2 cellular contexts compared by ENCODE assay signal in the genomic region with DNA sequence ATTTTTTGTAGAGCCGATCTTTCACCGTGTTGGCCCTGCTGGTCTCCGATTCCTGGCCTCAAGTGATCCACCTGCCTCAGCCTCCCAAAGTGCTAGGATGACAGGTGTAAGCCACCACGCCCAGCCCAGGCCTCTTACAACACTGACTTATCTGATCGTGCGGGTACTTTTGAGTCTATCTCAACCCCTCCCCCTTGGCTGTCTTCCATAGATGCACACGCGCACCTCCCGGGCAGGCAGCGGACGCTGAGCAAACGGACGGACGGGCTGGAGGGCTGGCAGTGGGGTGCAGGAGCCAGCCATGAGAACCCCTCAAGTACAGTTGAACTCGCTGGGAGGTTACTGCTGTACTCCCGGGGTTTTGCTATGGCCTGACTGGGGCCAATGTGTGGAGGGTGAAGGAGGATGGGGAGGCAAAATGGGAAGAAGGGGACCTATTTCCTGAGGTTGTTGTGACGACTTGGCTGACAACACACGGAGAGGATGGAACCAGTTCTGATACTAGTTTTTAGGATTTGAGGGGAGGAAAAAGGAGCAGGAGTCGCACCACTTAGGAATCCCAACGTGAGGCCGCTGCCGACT.
TF ChIP-seq lines count a peak whose summit lies in the region.

No MANE protein-coding gene starts in this region.

TF ChIP-seq in GM23338, 12 proteins besides CTCF, POLR2A, EP300 and RAD21 (continued from another document):
- TF ChIP-seq, protein P1, sequence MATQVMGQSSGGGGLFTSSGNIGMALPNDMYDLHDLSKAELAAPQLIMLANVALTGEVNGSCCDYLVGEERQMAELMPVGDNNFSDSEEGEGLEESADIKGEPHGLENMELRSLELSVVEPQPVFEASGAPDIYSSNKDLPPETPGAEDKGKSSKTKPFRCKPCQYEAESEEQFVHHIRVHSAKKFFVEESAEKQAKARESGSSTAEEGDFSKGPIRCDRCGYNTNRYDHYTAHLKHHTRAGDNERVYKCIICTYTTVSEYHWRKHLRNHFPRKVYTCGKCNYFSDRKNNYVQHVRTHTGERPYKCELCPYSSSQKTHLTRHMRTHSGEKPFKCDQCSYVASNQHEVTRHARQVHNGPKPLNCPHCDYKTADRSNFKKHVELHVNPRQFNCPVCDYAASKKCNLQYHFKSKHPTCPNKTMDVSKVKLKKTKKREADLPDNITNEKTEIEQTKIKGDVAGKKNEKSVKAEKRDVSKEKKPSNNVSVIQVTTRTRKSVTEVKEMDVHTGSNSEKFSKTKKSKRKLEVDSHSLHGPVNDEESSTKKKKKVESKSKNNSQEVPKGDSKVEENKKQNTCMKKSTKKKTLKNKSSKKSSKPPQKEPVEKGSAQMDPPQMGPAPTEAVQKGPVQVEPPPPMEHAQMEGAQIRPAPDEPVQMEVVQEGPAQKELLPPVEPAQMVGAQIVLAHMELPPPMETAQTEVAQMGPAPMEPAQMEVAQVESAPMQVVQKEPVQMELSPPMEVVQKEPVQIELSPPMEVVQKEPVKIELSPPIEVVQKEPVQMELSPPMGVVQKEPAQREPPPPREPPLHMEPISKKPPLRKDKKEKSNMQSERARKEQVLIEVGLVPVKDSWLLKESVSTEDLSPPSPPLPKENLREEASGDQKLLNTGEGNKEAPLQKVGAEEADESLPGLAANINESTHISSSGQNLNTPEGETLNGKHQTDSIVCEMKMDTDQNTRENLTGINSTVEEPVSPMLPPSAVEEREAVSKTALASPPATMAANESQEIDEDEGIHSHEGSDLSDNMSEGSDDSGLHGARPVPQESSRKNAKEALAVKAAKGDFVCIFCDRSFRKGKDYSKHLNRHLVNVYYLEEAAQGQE (IDR thresholded peaks at IDR 0.05; ENCODE audit: unreplicated experiment), result no peak
- TF ChIP-seq POLR2AphosphoS5 (IDR thresholded peaks at IDR 0.05; ENCODE audit: low read depth), result no peak; the same call in 1 of the 2 replicates

TF ChIP-seq in HepG2, 621 proteins besides CTCF, POLR2A, EP300 and RAD21 (continued from another document and continues in another):
- TF ChIP-seq, protein P2, sequence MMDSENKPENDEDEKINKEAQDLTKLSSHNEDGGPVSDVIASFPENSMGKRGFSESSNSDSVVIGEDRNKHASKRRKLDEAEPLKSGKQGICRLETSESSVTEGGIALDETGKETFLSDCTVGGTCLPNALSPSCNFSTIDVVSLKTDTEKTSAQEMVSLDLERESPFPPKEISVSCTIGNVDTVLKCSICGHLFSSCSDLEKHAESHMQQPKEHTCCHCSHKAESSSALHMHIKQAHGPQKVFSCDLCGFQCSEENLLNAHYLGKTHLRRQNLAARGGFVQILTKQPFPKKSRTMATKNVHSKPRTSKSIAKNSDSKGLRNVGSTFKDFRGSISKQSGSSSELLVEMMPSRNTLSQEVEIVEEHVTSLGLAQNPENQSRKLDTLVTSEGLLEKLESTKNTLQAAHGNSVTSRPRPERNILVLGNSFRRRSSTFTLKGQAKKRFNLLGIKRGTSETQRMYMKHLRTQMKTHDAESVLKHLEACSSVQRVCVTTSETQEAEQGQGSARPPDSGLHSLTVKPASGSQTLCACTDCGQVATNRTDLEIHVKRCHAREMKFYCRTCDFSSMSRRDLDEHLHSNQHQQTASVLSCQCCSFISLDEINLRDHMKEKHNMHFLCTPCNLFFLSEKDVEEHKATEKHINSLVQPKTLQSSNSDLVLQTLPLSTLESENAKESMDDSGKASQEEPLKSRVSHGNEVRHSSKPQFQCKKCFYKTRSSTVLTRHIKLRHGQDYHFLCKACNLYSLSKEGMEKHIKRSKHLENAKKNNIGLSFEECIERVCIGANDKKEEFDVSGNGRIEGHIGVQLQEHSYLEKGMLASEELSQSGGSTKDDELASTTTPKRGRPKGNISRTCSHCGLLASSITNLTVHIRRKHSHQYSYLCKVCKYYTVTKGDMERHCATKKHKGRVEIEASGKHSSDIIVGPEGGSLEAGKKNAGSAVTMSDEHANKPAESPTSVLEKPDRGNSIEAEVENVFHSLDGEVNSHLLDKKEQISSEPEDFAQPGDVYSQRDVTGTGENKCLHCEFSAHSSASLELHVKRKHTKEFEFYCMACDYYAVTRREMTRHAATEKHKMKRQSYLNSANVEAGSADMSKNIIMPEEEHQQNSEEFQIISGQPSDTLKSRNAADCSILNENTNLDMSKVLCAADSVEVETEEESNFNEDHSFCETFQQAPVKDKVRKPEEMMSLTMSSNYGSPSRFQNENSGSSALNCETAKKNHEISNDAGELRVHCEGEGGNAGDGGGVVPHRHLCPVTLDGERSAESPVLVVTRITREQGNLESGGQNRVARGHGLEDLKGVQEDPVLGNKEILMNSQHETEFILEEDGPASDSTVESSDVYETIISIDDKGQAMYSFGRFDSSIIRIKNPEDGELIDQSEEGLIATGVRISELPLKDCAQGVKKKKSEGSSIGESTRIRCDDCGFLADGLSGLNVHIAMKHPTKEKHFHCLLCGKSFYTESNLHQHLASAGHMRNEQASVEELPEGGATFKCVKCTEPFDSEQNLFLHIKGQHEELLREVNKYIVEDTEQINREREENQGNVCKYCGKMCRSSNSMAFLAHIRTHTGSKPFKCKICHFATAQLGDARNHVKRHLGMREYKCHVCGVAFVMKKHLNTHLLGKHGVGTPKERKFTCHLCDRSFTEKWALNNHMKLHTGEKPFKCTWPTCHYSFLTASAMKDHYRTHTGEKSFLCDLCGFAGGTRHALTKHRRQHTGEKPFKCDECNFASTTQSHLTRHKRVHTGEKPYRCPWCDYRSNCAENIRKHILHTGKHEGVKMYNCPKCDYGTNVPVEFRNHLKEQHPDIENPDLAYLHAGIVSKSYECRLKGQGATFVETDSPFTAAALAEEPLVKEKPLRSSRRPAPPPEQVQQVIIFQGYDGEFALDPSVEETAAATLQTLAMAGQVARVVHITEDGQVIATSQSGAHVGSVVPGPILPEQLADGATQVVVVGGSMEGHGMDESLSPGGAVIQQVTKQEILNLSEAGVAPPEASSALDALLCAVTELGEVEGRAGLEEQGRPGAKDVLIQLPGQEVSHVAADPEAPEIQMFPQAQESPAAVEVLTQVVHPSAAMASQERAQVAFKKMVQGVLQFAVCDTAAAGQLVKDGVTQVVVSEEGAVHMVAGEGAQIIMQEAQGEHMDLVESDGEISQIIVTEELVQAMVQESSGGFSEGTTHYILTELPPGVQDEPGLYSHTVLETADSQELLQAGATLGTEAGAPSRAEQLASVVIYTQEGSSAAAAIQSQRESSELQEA (CRISPR knock-in tag; IDR thresholded peaks at IDR 0.05; ENCODE audit: not compliant biosample characterization), result peak; percentile 49
- TF ChIP-seq MTF1 (CRISPR knock-in tag; IDR thresholded peaks at IDR 0.05), result no peak
- TF ChIP-seq ETS1 (CRISPR knock-in tag; IDR thresholded peaks at IDR 0.05), result peak; percentile 12; the same call in 1 of the 2 replicates
- TF ChIP-seq HINFP (CRISPR knock-in tag; IDR thresholded peaks at IDR 0.05; ENCODE audit: low read depth), result peak; percentile 45; the same call in 1 of the 2 replicates
- TF ChIP-seq ZNF577 (CRISPR knock-in tag; IDR thresholded peaks at IDR 0.05; ENCODE audit: borderline replicate concordance, low read depth), result no peak
- TF ChIP-seq ZNF580 (CRISPR knock-in tag; IDR thresholded peaks at IDR 0.05; ENCODE audit: borderline replicate concordance, low read depth), result peak; percentile 44; the same call in 1 of the 2 replicates
- TF ChIP-seq, protein P3, sequence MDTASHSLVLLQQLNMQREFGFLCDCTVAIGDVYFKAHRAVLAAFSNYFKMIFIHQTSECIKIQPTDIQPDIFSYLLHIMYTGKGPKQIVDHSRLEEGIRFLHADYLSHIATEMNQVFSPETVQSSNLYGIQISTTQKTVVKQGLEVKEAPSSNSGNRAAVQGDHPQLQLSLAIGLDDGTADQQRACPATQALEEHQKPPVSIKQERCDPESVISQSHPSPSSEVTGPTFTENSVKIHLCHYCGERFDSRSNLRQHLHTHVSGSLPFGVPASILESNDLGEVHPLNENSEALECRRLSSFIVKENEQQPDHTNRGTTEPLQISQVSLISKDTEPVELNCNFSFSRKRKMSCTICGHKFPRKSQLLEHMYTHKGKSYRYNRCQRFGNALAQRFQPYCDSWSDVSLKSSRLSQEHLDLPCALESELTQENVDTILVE (CRISPR knock-in tag; IDR thresholded peaks at IDR 0.05), result no peak
- no peak for TF ChIP-seq ZNF224 (CRISPR knock-in tag; IDR thresholded peaks at IDR 0.05)
- TF ChIP-seq IKZF4 (CRISPR knock-in tag; IDR thresholded peaks at IDR 0.05; ENCODE audit: borderline replicate concordance, low read depth, not compliant biosample characterization), result no peak
- no peak for TF ChIP-seq NONO (IDR thresholded peaks at IDR 0.05)
- no peak for TF ChIP-seq NONO (CRISPR knock-in tag; conservative IDR thresholded peaks at IDR 0.05)
- TF ChIP-seq HIVEP1 (CRISPR knock-in tag; IDR thresholded peaks at IDR 0.05), result peak; percentile 64; the same call in 1 of the 2 replicates
- peak; percentile 33; the same call in 1 of the 2 replicates for TF ChIP-seq ZMYM3 (CRISPR knock-in tag; IDR thresholded peaks at IDR 0.05)
- TF ChIP-seq GPN1 (CRISPR knock-in tag; IDR thresholded peaks at IDR 0.05; ENCODE audit: borderline replicate concordance), result no peak
- TF ChIP-seq KLF12 (CRISPR knock-in tag; IDR thresholded peaks at IDR 0.05; ENCODE audit: borderline replicate concordance), result no peak
- no peak for TF ChIP-seq ATF7-NPFF (CRISPR knock-in tag; IDR thresholded peaks at IDR 0.05; ENCODE audit: low read depth)
- no peak for TF ChIP-seq PCBP1 (IDR thresholded peaks at IDR 0.05; ENCODE audit: borderline replicate concordance, low read depth, low read length)
- TF ChIP-seq SNAPC2 (CRISPR knock-in tag; IDR thresholded peaks at IDR 0.05), result no peak
- no peak for TF ChIP-seq ELF1 (CRISPR knock-in tag; IDR thresholded peaks at IDR 0.05)
- TF ChIP-seq ARHGAP35 (CRISPR knock-in tag; IDR thresholded peaks at IDR 0.05; ENCODE audit: borderline replicate concordance), result no peak
- TF ChIP-seq NFKBIZ (CRISPR knock-in tag; IDR thresholded peaks at IDR 0.05), result no peak
- TF ChIP-seq ZNF263 (CRISPR knock-in tag; IDR thresholded peaks at IDR 0.05), result peak; percentile 35
- TF ChIP-seq AGO1 (IDR thresholded peaks at IDR 0.05; ENCODE audit: low read depth, low read length, poor library complexity, severe bottlenecking), result no peak
- TF ChIP-seq, protein P4, sequence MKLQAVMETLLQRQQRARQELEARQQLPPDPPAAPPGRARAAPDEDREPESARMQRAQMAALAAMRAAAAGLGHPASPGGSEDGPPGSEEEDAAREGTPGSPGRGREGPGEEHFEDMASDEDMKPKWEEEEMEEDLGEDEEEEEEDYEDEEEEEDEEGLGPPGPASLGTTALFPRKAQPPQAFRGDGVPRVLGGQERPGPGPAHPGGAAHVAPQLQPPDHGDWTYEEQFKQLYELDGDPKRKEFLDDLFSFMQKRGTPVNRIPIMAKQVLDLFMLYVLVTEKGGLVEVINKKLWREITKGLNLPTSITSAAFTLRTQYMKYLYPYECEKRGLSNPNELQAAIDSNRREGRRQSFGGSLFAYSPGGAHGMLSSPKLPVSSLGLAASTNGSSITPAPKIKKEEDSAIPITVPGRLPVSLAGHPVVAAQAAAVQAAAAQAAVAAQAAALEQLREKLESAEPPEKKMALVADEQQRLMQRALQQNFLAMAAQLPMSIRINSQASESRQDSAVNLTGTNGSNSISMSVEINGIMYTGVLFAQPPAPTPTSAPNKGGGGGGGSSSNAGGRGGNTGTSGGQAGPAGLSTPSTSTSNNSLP (IDR thresholded peaks at IDR 0.05; ENCODE audit: low read depth, low read length), result no peak
- TF ChIP-seq, protein P5, sequence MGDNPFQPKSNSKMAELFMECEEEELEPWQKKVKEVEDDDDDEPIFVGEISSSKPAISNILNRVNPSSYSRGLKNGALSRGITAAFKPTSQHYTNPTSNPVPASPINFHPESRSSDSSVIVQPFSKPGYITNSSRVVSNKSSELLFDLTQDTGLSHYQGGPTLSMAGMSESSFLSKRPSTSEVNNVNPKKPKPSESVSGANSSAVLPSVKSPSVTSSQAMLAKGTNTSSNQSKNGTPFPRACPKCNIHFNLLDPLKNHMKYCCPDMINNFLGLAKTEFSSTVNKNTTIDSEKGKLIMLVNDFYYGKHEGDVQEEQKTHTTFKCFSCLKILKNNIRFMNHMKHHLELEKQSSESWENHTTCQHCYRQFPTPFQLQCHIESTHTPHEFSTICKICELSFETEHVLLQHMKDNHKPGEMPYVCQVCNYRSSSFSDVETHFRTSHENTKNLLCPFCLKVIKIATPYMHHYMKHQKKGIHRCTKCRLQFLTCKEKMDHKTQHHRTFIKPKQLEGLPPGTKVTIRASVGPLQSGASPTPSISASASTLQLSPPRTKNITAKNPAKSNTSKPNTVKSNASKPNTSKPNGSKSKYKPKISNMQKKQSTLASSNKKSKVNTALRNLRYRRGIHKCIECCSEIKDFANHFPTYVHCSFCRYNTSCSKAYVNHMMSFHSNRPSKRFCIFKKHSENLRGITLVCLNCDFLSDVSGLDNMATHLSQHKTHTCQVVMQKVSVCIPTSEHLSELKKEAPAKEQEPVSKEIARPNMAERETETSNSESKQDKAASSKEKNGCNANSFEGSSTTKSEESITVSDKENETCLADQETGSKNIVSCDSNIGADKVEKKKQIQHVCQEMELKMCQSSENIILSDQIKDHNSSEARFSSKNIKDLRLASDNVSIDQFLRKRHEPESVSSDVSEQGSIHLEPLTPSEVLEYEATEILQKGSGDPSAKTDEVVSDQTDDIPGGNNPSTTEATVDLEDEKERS (CRISPR knock-in tag; IDR thresholded peaks at IDR 0.05), result 0 out of 2 replicates have a peak, but pooled peaks have one; percentile 47
- no peak for TF ChIP-seq JARID2 (CRISPR knock-in tag; IDR thresholded peaks at IDR 0.05; ENCODE audit: insufficient replicate concordance)
- TF ChIP-seq ZNF460 (CRISPR knock-in tag; IDR thresholded peaks at IDR 0.05; ENCODE audit: borderline replicate concordance), result peak; percentile 63; the same call in 1 of the 2 replicates
- TF ChIP-seq SMAD9 (CRISPR knock-in tag; IDR thresholded peaks at IDR 0.05), result 0 out of 2 replicates have a peak, but pooled peaks have one; percentile 52
- TF ChIP-seq ZNF205 (CRISPR knock-in tag; IDR thresholded peaks at IDR 0.05), result no peak
- no peak for TF ChIP-seq NCOA5 (CRISPR knock-in tag; IDR thresholded peaks at IDR 0.05)
- no peak for TF ChIP-seq SKI (IDR thresholded peaks at IDR 0.05; ENCODE audit: partially characterized antibody)
